In the genomic region with DNA sequence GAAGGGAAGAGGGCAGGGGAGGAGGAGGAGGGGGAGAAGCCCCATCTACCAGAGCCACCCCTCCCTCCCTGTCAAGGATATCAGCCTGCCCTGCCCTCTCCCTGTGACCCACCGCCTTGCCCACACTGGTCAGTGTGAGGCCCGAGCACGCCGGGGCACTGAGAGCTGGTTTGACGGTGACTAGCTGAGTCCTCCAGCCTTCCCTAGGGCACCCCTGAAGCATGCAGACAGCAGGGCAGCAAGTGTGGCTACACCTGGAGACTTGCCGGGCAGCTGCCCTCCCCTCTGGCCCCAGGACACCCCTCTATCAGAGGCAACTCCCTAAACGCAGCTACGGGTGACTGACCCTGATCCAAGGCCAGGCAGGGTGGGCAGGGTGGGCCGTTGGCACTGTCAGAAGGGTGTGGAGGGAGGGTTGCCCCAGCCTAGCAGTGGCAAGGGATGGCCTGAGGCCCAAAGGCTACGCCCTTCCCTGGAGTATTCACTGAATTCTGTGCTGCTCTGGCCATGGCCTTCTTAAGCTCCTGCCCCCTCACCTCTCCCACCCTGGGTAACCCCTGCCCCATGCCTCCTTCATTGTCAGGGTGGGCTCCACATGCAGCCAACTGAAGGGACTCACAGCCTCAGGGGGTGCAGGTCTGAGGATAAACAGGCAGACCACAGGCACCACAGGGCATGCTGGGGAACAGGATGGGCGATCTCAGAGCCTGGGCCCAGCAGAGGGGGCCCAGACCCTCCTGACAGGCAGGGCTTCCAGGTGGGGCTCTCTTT, we compare ENCODE assay signal across 22 cellular contexts. TPM values are rescaled to one million over a fixed set of nuclear protein-coding genes. Genes with fewer than 3 reads are reported as not detected.
DNase-seq lines count a peak whose midpoint lies in the region; ATAC-seq and TF ChIP-seq lines count a peak whose summit lies in the region.
"Had no signal": no experiment of that assay in that cellular context is flagged by ENCODE, and none has a peak within 500 bp of the region (broad histone marks: within the 10 kb centered on the region; RNA-seq: fewer than 3 reads in every experiment).

No MANE protein-coding gene starts in this region.

- H3K27me3 ChIP-seq in heart right ventricle (no peaks in the 10 kb centered on the region), suprapubic skin (no peaks in the 10 kb centered on the region)
- no peaks in the 10 kb centered on the region for H3K27me3 ChIP-seq in CD8-positive, alpha-beta T cell (ENCODE audit: insufficient read depth, low read length)

- H3K36me3 ChIP-seq in heart right ventricle, result peaks cover 0 to 7% (median 0%) of the 10 kb centered on the region in 9 donors
- no peaks in the 10 kb centered on the region for H3K36me3 ChIP-seq in suprapubic skin
- no peaks in the 10 kb centered on the region for H3K36me3 ChIP-seq in CD8-positive, alpha-beta T cell (ENCODE audit: insufficient read depth, low read length)

- no peaks in the 10 kb centered on the region for H3K27me3 Mint-ChIP-seq in mesothelial cell of epicardium (ENCODE audit: low read depth)
- H3K27me3 Mint-ChIP-seq in CD8-positive, alpha-beta T cell (ENCODE audit: low read depth), result no peaks in the 10 kb centered on the region

- no peak overlapping the region for H3K27ac ChIP-seq in heart right ventricle
- peak overlapping the region; percentile 41 for H3K27ac ChIP-seq in RWPE1
- H3K27ac ChIP-seq in suprapubic skin, result no peak overlapping the region
- no peak overlapping the region for H3K27ac ChIP-seq in CD8-positive, alpha-beta T cell (ENCODE audit: low read depth, low read length)

- H3K4me3 ChIP-seq in heart right ventricle (no peak overlapping the region), suprapubic skin (no peak overlapping the region)
- H3K4me3 ChIP-seq in CD8-positive, alpha-beta T cell (ENCODE audit: low read depth, low read length), result no peak overlapping the region

- H3K36me3 Mint-ChIP-seq in mesothelial cell of epicardium, result no peaks in the 10 kb centered on the region
- H3K36me3 Mint-ChIP-seq in stimulated activated effector memory CD8-positive, alpha-beta T cell treated with anti-CD3 and anti-CD28 coated beads, Interleukin-12 subunit alpha, Interleukin-12 subunit beta, amount 100 ng/mL, for 72 hours, result no peaks in the 10 kb centered on the region
- H3K36me3 Mint-ChIP-seq in CD8-positive, alpha-beta T cell, result no peaks in the 10 kb centered on the region
- H3K36me3 Mint-ChIP-seq: CD14-positive monocyte had no signal

- POLR2A ChIA-PET in RWPE1 (lab: Yijun Ruan, JAX; ENCODE audit: low non-redundant PET), result no interaction called here
- POLR2A ChIA-PET in CD8-positive, alpha-beta T cell (lab: Charles Lee), result no interaction called here

- H3K27ac Mint-ChIP-seq in mesothelial cell of epicardium, result peak overlapping the region; percentile 66
- H3K27ac Mint-ChIP-seq in stimulated activated effector memory CD8-positive, alpha-beta T cell treated with anti-CD3 and anti-CD28 coated beads, Interleukin-12 subunit alpha, Interleukin-12 subunit beta, amount 100 ng/mL, for 72 hours, result no peak overlapping the region
- no peak overlapping the region for H3K27ac Mint-ChIP-seq in CD8-positive, alpha-beta T cell

- peaks cover 0 to 6% (median 0%) of the 10 kb centered on the region in 11 donors for H3K9me3 ChIP-seq in heart right ventricle
- H3K9me3 ChIP-seq in suprapubic skin, result no peaks in the 10 kb centered on the region
- H3K9me3 ChIP-seq in CD8-positive, alpha-beta T cell (ENCODE audit: low read length), result no peaks in the 10 kb centered on the region
- H3K9me3 ChIP-seq: Caco-2 had no signal

- no peak for TF ChIP-seq CTCF in heart right ventricle (IDR thresholded peaks at IDR 0.05)
- no peak for TF ChIP-seq CTCF in RWPE1 (conservative IDR thresholded peaks at IDR 0.05; ENCODE audit: low read depth)
- no peak for TF ChIP-seq CTCF in mesothelial cell of epicardium (IDR thresholded peaks at IDR 0.05; ENCODE audit: unreplicated experiment)
- no peak for TF ChIP-seq CTCF in suprapubic skin (IDR thresholded peaks at IDR 0.05)
- no peak for TF ChIP-seq CTCF in CD8-positive, alpha-beta T cell (IDR thresholded peaks at IDR 0.05)

- no peaks in the 10 kb centered on the region for H3K9me3 Mint-ChIP-seq in mesothelial cell of epicardium
- no peaks in the 10 kb centered on the region for H3K9me3 Mint-ChIP-seq in stimulated activated effector memory CD8-positive, alpha-beta T cell treated with anti-CD3 and anti-CD28 coated beads, Interleukin-12 subunit alpha, Interleukin-12 subunit beta, amount 100 ng/mL, for 72 hours
- no peaks in the 10 kb centered on the region for H3K9me3 Mint-ChIP-seq in CD8-positive, alpha-beta T cell

- TF ChIP-seq POLR2A in suprapubic skin (IDR thresholded peaks at IDR 0.05), result no peak

- DNase-seq in left ventricle myocardium superior, result peak; percentile 19
- no peak for DNase-seq in heart right ventricle
- no peak for DNase-seq in RWPE1 (ENCODE audit: low spot score)
- DNase-seq in mesothelial cell of epicardium (ENCODE audit: low spot score in 2 of 2, unreplicated experiment in 2 of 2), result no peak
- DNase-seq in stimulated activated effector memory CD8-positive, alpha-beta T cell treated with anti-CD3 and anti-CD28 coated beads, Interleukin-12 subunit alpha, Interleukin-12 subunit beta, amount 100 ng/mL, for 72 hours (ENCODE audit: low spot score in 2 of 2), result no peak
- no peak for DNase-seq in suprapubic skin (ENCODE audit: low spot score in 2 of 2)
- no peak for DNase-seq in CD8-positive, alpha-beta T cell
- DNase-seq in stimulated activated CD4-positive, alpha-beta T cell treated with anti-CD3 and anti-CD28 coated beads, Interleukin-4, amount 100 ng/mL, for 4 hours, result no peak
- DNase-seq: Caco-2; DMS 273 treated with DMSO at 0.1 percent for 48 hours; DMS79 treated with DMSO at 0.1 percent for 48 hours; IMR-90; NCI-H1105; NCI-H146; NCI-H2081; NCI-H2171; NCI-H345; NCI-H774; NK-92 treated with Interleukin-12 subunit alpha and Interleukin-12 subunit beta, amount 100 ng/mL, for 24 hours; SHP77 had no signal

- no peaks in the 10 kb centered on the region for H3K4me1 ChIP-seq in heart right ventricle
- no peaks in the 10 kb centered on the region for H3K4me1 ChIP-seq in suprapubic skin
- peaks cover 7% of the 10 kb centered on the region for H3K4me1 ChIP-seq in CD8-positive, alpha-beta T cell (ENCODE audit: insufficient read depth, low read length)
- H3K4me1 ChIP-seq: Caco-2 had no signal

- H3K4me3 Mint-ChIP-seq in mesothelial cell of epicardium, result no peak overlapping the region
- no peak overlapping the region for H3K4me3 Mint-ChIP-seq in stimulated activated effector memory CD8-positive, alpha-beta T cell treated with anti-CD3 and anti-CD28 coated beads, Interleukin-12 subunit alpha, Interleukin-12 subunit beta, amount 100 ng/mL, for 72 hours
- no peak overlapping the region for H3K4me3 Mint-ChIP-seq in CD8-positive, alpha-beta T cell
- H3K4me3 Mint-ChIP-seq: CD14-positive monocyte had no signal

- no peak for TF ChIP-seq EP300 in suprapubic skin (IDR thresholded peaks at IDR 0.05)

- no peak for ATAC-seq in left ventricle myocardium superior
- no peak for ATAC-seq in heart right ventricle
- peak; percentile 4 for ATAC-seq in stimulated activated effector memory CD8-positive, alpha-beta T cell treated with anti-CD3 and anti-CD28 coated beads, Interleukin-12 subunit alpha, Interleukin-12 subunit beta, amount 100 ng/mL, for 72 hours
- no peak for ATAC-seq in CD8-positive, alpha-beta T cell
- ATAC-seq: HCT116 had no signal

- H3K4me1 Mint-ChIP-seq in mesothelial cell of epicardium, result peaks cover 7% of the 10 kb centered on the region
- H3K4me1 Mint-ChIP-seq in stimulated activated effector memory CD8-positive, alpha-beta T cell treated with anti-CD3 and anti-CD28 coated beads, Interleukin-12 subunit alpha, Interleukin-12 subunit beta, amount 100 ng/mL, for 72 hours, result peaks cover 4% of the 10 kb centered on the region
- peaks cover 11% of the 10 kb centered on the region for H3K4me1 Mint-ChIP-seq in CD8-positive, alpha-beta T cell (ENCODE audit: low read depth)
- H3K4me1 Mint-ChIP-seq: CD14-positive monocyte had no signal

- CTCF ChIA-PET in RWPE1 (lab: Yijun Ruan, JAX), result interaction anchor here (0.6 kb wide), 1 partner anchor 1021 kb away, joined by 3 read pairs; no protein-coding TSS in a partner anchor
- CTCF ChIA-PET in CD8-positive, alpha-beta T cell (lab: Charles Lee), result no interaction called here

- intact Hi-C loops in left ventricle myocardium superior (cut with micrococcal nuclease) (no loop called here), heart right ventricle (cut with DNase I) (no loop called here)
- intact Hi-C loops in CD8-positive, alpha-beta T cell (cut with DNase I, micrococcal nuclease), result no loop called here

- WGBS in heart right ventricle, 2 donors, result 78 to 91% methylated on average over 10 to 11 of the region's 11 CpGs
- WGBS in suprapubic skin, result 81% methylated on average over 7 of the region's 11 CpGs

RNA-seq across cellular contexts. Expression of gene WNT9A, which starts 19.6 kb away (rescaled TPM):
- total RNA-seq in left ventricle myocardium superior (2.5 TPM), heart right ventricle (10 to 100 TPM in 5 of 10 donors, 1 to 10 TPM in 3, under 1 TPM in 2; 0.39 to 27.9 (median 8.6) TPM), mesothelial cell of epicardium (3.9 to 4.5 TPM (median 4.3 TPM) in 3 replicates), suprapubic skin (1 to 10 TPM in 2 of 4 donors, under 1 TPM in 2; 0.85 to 2.6 (median 1.1) TPM)
- polyA plus RNA-seq in heart right ventricle, result under 1 TPM; 0.39 to 0.80 TPM
- total RNA-seq in CD8-positive, alpha-beta T cell, result not detected
- polyA plus RNA-seq: CD14-positive monocyte had no signal
